ENCODE assay signal across 1 cellular context in the genomic region with DNA sequence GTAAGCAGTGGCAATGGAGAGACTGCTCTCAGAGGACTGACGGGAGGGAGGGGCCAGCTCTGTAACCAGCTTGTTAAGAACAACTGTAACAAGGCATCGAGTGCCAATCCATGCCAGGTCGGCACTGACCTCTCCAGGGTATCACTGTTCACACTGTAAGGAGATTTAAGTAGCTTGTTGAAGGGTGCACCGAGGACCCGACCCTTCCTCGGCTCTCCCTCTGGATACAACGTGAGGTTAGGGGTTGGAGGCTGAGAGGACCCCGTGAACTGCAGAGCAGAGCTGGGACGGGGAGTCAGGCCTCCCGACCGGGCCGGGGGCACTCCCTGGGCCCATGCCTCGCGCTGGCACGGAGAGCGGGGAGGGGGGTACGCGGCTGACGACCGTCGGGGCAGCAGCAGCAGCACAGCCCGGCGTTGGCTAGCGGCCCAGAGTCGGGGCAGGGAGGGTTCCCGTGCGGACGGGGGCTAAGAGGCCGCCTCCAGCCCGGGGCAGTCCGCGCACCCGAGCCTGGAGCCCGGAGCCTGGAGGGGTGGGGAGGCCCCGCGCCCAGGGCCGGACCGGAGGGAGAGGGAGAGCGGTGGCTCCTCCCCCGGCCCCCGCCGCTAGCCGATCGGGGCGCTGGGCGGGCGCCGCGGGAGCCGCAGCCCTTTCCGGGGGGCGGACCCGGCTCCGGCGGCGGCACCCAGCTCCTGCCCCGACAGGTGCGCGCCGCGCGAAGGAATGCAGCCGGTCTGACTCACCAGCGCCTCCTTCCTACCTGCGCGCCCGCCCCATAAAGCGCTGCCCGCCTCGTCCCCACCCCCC.
A peak's percentile ranks its signal among the peaks of the same experiment; 100 is the strongest.
TF ChIP-seq lines count a peak whose summit lies in the region.

TSS of gene ITGB4 (plus strand) at position 804 of the 807 bp plus-strand sequence. CDS start 3,245 bp downstream, outside the sequence.

TF ChIP-seq in K562, 482 proteins besides CTCF, POLR2A, EP300 and RAD21 (continued from another document and continues in another):
- TF ChIP-seq ZNF449 (CRISPR knock-in tag; IDR thresholded peaks at IDR 0.05) = no peak
- no peak for TF ChIP-seq RAD51 (IDR thresholded peaks at IDR 0.05; ENCODE audit: borderline replicate concordance, low read depth)
- TF ChIP-seq ZNF79 (CRISPR knock-in tag; IDR thresholded peaks at IDR 0.05; ENCODE audit: low read depth) = no peak
- TF ChIP-seq ZNF609 (CRISPR knock-in tag; IDR thresholded peaks at IDR 0.05; ENCODE audit: borderline replicate concordance) = no peak
- TF ChIP-seq FOXM1 (IDR thresholded peaks at IDR 0.05; ENCODE audit: low read depth) = no peak
- TF ChIP-seq FOXM1 (CRISPR knock-in tag; IDR thresholded peaks at IDR 0.05; ENCODE audit: low read depth) = no peak
- no peak for TF ChIP-seq RBM17 (IDR thresholded peaks at IDR 0.05; ENCODE audit: borderline replicate concordance, low read depth, low read length)
- no peak for TF ChIP-seq KLF6 (CRISPR knock-in tag; IDR thresholded peaks at IDR 0.05; ENCODE audit: borderline replicate concordance)
- TF ChIP-seq, protein P1, sequence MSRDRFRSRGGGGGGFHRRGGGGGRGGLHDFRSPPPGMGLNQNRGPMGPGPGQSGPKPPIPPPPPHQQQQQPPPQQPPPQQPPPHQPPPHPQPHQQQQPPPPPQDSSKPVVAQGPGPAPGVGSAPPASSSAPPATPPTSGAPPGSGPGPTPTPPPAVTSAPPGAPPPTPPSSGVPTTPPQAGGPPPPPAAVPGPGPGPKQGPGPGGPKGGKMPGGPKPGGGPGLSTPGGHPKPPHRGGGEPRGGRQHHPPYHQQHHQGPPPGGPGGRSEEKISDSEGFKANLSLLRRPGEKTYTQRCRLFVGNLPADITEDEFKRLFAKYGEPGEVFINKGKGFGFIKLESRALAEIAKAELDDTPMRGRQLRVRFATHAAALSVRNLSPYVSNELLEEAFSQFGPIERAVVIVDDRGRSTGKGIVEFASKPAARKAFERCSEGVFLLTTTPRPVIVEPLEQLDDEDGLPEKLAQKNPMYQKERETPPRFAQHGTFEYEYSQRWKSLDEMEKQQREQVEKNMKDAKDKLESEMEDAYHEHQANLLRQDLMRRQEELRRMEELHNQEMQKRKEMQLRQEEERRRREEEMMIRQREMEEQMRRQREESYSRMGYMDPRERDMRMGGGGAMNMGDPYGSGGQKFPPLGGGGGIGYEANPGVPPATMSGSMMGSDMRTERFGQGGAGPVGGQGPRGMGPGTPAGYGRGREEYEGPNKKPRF (IDR thresholded peaks at IDR 0.05; ENCODE audit: low read depth, low read length) = no peak
- TF ChIP-seq MCM5 (IDR thresholded peaks at IDR 0.05; ENCODE audit: low read depth) = no peak
- no peak for TF ChIP-seq TCF3 (CRISPR knock-in tag; IDR thresholded peaks at IDR 0.05)
- no peak for TF ChIP-seq ATF2 (CRISPR knock-in tag; IDR thresholded peaks at IDR 0.05)
- no peak for TF ChIP-seq ATF7 (IDR thresholded peaks at IDR 0.05)
- TF ChIP-seq TRIM28 (IDR thresholded peaks at IDR 0.05) = no peak
- TF ChIP-seq MAFK (IDR thresholded peaks at IDR 0.05; ENCODE audit: low read length) = no peak
- TF ChIP-seq ZBTB17 (CRISPR knock-in tag; IDR thresholded peaks at IDR 0.05) = no peak
- no peak for TF ChIP-seq GABPA (tag; conservative IDR thresholded peaks at IDR 0.05; ENCODE audit: low read depth)
- no peak for TF ChIP-seq ZNF354B (CRISPR knock-in tag; IDR thresholded peaks at IDR 0.05)
- no peak for TF ChIP-seq EGR1 (conservative IDR thresholded peaks at IDR 0.05)
- TF ChIP-seq, protein P2, sequence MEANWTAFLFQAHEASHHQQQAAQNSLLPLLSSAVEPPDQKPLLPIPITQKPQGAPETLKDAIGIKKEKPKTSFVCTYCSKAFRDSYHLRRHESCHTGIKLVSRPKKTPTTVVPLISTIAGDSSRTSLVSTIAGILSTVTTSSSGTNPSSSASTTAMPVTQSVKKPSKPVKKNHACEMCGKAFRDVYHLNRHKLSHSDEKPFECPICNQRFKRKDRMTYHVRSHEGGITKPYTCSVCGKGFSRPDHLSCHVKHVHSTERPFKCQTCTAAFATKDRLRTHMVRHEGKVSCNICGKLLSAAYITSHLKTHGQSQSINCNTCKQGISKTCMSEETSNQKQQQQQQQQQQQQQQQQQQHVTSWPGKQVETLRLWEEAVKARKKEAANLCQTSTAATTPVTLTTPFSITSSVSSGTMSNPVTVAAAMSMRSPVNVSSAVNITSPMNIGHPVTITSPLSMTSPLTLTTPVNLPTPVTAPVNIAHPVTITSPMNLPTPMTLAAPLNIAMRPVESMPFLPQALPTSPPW (CRISPR knock-in tag; IDR thresholded peaks at IDR 0.05) = peak; percentile 54; the same call in 1 of the 2 replicates
- TF ChIP-seq PHB2 (IDR thresholded peaks at IDR 0.05; ENCODE audit: low read depth) = no peak
- no peak for TF ChIP-seq HDAC1 (IDR thresholded peaks at IDR 0.05)
- no peak for TF ChIP-seq BDP1 (IDR thresholded peaks at IDR 0.05; ENCODE audit: insufficient read depth, insufficient read length)
- no peak for TF ChIP-seq ZNF592 (IDR thresholded peaks at IDR 0.05)
- TF ChIP-seq TBP (optimal IDR thresholded peaks at IDR 0.05; ENCODE audit: low read depth, low read length) = no peak
- TF ChIP-seq, protein P3, sequence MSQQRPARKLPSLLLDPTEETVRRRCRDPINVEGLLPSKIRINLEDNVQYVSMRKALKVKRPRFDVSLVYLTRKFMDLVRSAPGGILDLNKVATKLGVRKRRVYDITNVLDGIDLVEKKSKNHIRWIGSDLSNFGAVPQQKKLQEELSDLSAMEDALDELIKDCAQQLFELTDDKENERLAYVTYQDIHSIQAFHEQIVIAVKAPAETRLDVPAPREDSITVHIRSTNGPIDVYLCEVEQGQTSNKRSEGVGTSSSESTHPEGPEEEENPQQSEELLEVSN (IDR thresholded peaks at IDR 0.05; ENCODE audit: borderline replicate concordance in 1 of 2, extremely low read depth in 1 of 2, insufficient read depth in 1 of 2, insufficient read length in 1 of 2, low read depth in 1 of 2, low read length in 1 of 2, poor library complexity in 1 of 2, severe bottlenecking in 1 of 2) = peak in 1 of 2 experiments; percentile 51
- no peak for TF ChIP-seq IRF2 (CRISPR knock-in tag; IDR thresholded peaks at IDR 0.05)
- peak; percentile 29 for TF ChIP-seq PCBP1 (IDR thresholded peaks at IDR 0.05; ENCODE audit: low read depth, low read length, poor library complexity, severe bottlenecking)
